ENCODE assay signal across 10 cellular contexts in genomic region chr3:127817331-127817821, GRCh38. TPM values are rescaled to one million over a fixed set of nuclear protein-coding genes. Genes with fewer than 3 reads are reported as not detected.
DNase-seq lines count a peak whose midpoint lies in the region; ATAC-seq and TF ChIP-seq lines count a peak whose summit lies in the region.
"Had no signal": no experiment of that assay in that cellular context is flagged by ENCODE, and none has a peak within 500 bp of the region (broad histone marks: within the 10 kb centered on the region; RNA-seq: fewer than 3 reads in every experiment).

No MANE protein-coding gene starts in this region.

- peaks cover 8% of the 10 kb centered on the region for H3K36me3 ChIP-seq in PC-9 (ENCODE audit: low read depth)

- POLR2A ChIA-PET in PC-9 (lab: Charles Lee; ENCODE audit: unreplicated experiment), result interaction anchor here (0.6 to 1.1 kb wide), 4 partner anchors 11 to 135 kb away, joined by 3 to 7 read pairs (median 4); no protein-coding TSS in a partner anchor

- no peak for ATAC-seq in HG02678 (IDR thresholded peaks at IDR 0.05; ENCODE audit: unreplicated experiment)
- no peak for ATAC-seq in HG03196 (IDR thresholded peaks at IDR 0.05; ENCODE audit: unreplicated experiment)
- ATAC-seq in HG02588 (IDR thresholded peaks at IDR 0.05; ENCODE audit: unreplicated experiment), result no peak

- peak overlapping the region; percentile 93 for H3K27ac ChIP-seq in PC-9
- H3K27ac ChIP-seq: SK-N-MC had no signal

- CTCF ChIA-PET in PC-9 (lab: Charles Lee), result interaction anchor here (0.7 to 1.7 kb wide), 3 partner anchors 26 to 229 kb away, joined by 3 to 4 read pairs (median 4); no protein-coding TSS in a partner anchor

- intact Hi-C loops in PC-9 (cut with micrococcal nuclease; ENCODE audit: unreplicated experiment), result loop anchor here (1.0 kb wide), 4 partner anchors 26 to 143 kb away; no protein-coding TSS in a partner anchor

- H3K27me3 Mint-ChIP-seq in osteocyte (ENCODE audit: unreplicated experiment), result no peaks in the 10 kb centered on the region

- peak overlapping the region; percentile 38 for H3K27ac Mint-ChIP-seq in osteocyte (ENCODE audit: unreplicated experiment)

- peaks cover 79% of the 10 kb centered on the region for H3K4me1 ChIP-seq in PC-9 (replicated peaks; ENCODE audit: insufficient read depth)

- H3K36me3 Mint-ChIP-seq in osteocyte (ENCODE audit: unreplicated experiment), result peaks cover 49% of the 10 kb centered on the region

- H3K4me2 ChIP-seq in PC-9, result peak overlapping the region; percentile 81

- no peak overlapping the region for H2AFZ ChIP-seq in PC-9

- TF ChIP-seq CTCF in PC-9 (conservative IDR thresholded peaks at IDR 0.05) (peak; percentile 26; the same call in 1 of the 2 replicates), osteocyte (IDR thresholded peaks at IDR 0.05) (no peak)

- no peaks in the 10 kb centered on the region for H3K9me2 ChIP-seq in PC-9 (ENCODE audit: insufficient read depth)

- BruUV-seq in PC-9 (replicated peaks; lab: Mats Ljungman, UMichigan), result no TSS peak

- no peaks in the 10 kb centered on the region for H3K9me3 Mint-ChIP-seq in osteocyte (ENCODE audit: unreplicated experiment)

- no peaks in the 10 kb centered on the region for H4K20me1 ChIP-seq in PC-9 (ENCODE audit: insufficient read depth)

- peaks cover 12% of the 10 kb centered on the region for H3K79me2 ChIP-seq in PC-9 (ENCODE audit: low read depth)

- H3F3A ChIP-seq in PC-9 (ENCODE audit: insufficient read depth, low read depth), result peaks cover 64% of the 10 kb centered on the region

- no peaks in the 10 kb centered on the region for H3K9me3 ChIP-seq in PC-9 (ENCODE audit: insufficient read depth, low read depth)

- peaks cover 75% of the 10 kb centered on the region for H3K4me1 Mint-ChIP-seq in osteocyte (ENCODE audit: unreplicated experiment)

- H3K27me3 ChIP-seq in PC-9 (ENCODE audit: insufficient read depth, low read depth), result no peaks in the 10 kb centered on the region

- DNase-seq in EL (peak; percentile 88), PC-9 (peak; percentile 78 to 98), fibroblast of peridontal ligament (ENCODE audit: extremely low read depth) (peak; percentile 65), osteocyte (ENCODE audit: extremely low spot score, unreplicated experiment) (no peak)
- no peak for DNase-seq in activated CD4-positive, alpha-beta T cell treated with anti-CD3 and anti-CD28 coated beads, Interleukin-2, amount 50 U/mL, for 48 hours
- DNase-seq: DND-41 had no signal

- no peak overlapping the region for H3K4me3 Mint-ChIP-seq in osteocyte (ENCODE audit: unreplicated experiment)

- peak overlapping the region; percentile 16; the same call in 1 of the 2 replicates for H3K4me3 ChIP-seq in PC-9
- H3K4me3 ChIP-seq: SK-N-MC had no signal

RNA-seq across cellular contexts. Expression of gene MGLL, which starts 4.9 kb away (rescaled TPM):
- total RNA-seq in PC-9 (2021) (28.2 and 30.7 TPM in 2 replicates), osteocyte (102 and 112 TPM in 2 replicates)

Comparison
In these comparisons a context has a peak if more than half of its experiments do, and no peak if none do; other contexts are left out.
1. DNase-seq: peak in EL (single experiment), PC-9 (2 of 2) and fibroblast of peridontal ligament (single experiment); none in osteocyte (single experiment) and activated CD4-positive, alpha-beta T cell treated with anti-CD3 and anti-CD28 coated beads, Interleukin-2, amount 50 U/mL, for 48 hours (0 of 2).